Comparison of ENCODE assay signal across 8 cellular contexts in genomic region chr2:216692636-216693413, GRCh38. TPM values are rescaled to one million over a fixed set of nuclear protein-coding genes. Genes with fewer than 3 reads are reported as not detected.
DNase-seq lines count a peak whose midpoint lies in the region; ATAC-seq and TF ChIP-seq lines count a peak whose summit lies in the region.

No MANE protein-coding gene starts in this region.

- peaks cover 36% of the 10 kb centered on the region for H3K4me1 ChIP-seq in HEK293 (ENCODE audit: control insufficient read depth, insufficient read depth, low read length)
- H3K4me1 ChIP-seq in mesenchymal stem cell (ENCODE audit: control insufficient read depth, insufficient read depth, low read depth, low read length), result peaks cover 29% of the 10 kb centered on the region

- no peak overlapping the region for H3K18ac ChIP-seq in mesenchymal stem cell (ENCODE audit: low read depth in 1 of 2, low read length in 2 of 2)

- H3K36me3 ChIP-seq in BJ (ENCODE audit: control insufficient read depth, insufficient read depth, low read length) (peaks cover 8% of the 10 kb centered on the region), HEK293 (ENCODE audit: control insufficient read depth in 2 of 2, insufficient read depth in 1 of 2, low read length in 2 of 2) (peaks cover 0 to 9% of the 10 kb centered on the region in 2 experiments; a peak in 1 of 3 replicates), mesenchymal stem cell (ENCODE audit: control insufficient read depth in 1 of 2, insufficient read depth in 2 of 2, low read depth in 1 of 2, low read length in 2 of 2) (peaks cover 12 to 26% of the 10 kb centered on the region in 2 experiments)

- H3K27ac ChIP-seq in HEK293 (ENCODE audit: extremely low read depth, low read depth, low read length) (peak overlapping the region; percentile 92), mesenchymal stem cell (ENCODE audit: low read length, poor library complexity, severe bottlenecking) (peak overlapping the region; percentile 14)

- no peaks in the 10 kb centered on the region for H3K9me3 Mint-ChIP-seq in effector memory CD8-positive, alpha-beta T cell

- CTCF ChIA-PET in BJ (lab: Yijun Ruan, JAX) (interaction anchor here (0.9 to 2.3 kb wide), 6 partner anchors 83 to 1064 kb away, joined by 3 to 9 read pairs (median 5); no protein-coding TSS in a partner anchor), HEK293 (lab: Yijun Ruan, JAX) (interaction anchor here (0.7 to 2.3 kb wide), 4 partner anchors 11 to 455 kb away, joined by 3 to 10 read pairs (median 4); no protein-coding TSS in a partner anchor)

- no peaks in the 10 kb centered on the region for H3K36me3 Mint-ChIP-seq in effector memory CD8-positive, alpha-beta T cell (ENCODE audit: insufficient read depth)

- H3K27me3 ChIP-seq in BJ (ENCODE audit: control insufficient read depth, insufficient read depth, low read length), result no peaks in the 10 kb centered on the region
- H3K27me3 ChIP-seq in mesenchymal stem cell (ENCODE audit: control insufficient read depth in 1 of 2, insufficient read depth in 1 of 2, low read length in 2 of 2), result no peaks in the 10 kb centered on the region

- no peak overlapping the region for H2BK5ac ChIP-seq in mesenchymal stem cell (ENCODE audit: low read depth, low read length, poor library complexity, severe bottlenecking)

- H3K4me3 Mint-ChIP-seq in effector memory CD8-positive, alpha-beta T cell, result peak overlapping the region; percentile 80 to 83

- DNase-seq in BJ (ENCODE audit: low read depth) (no peak), NCI-H460 (ENCODE audit: extremely low read depth, low read depth) (peak; percentile 45), mesenchymal stem cell (peak; percentile 85)
- peak; percentile 31 to 42 for DNase-seq in activated CD8-positive, alpha-beta memory T cell treated with anti-CD3 and anti-CD28 coated beads for 4 hours (ENCODE audit: low read depth in 2 of 2)
- DNase-seq in effector memory CD8-positive, alpha-beta T cell, result peak in 2 of 3 experiments; percentile 6 to 23
- peak; percentile 27 for DNase-seq in stimulated activated CD8-positive, alpha-beta memory T cell treated with anti-CD3 and anti-CD28 coated beads, Interleukin-15, amount 100 ng/mL, for 1 hour (ENCODE audit: low read depth)

- WGBS in mesenchymal stem cell, result 0% methylated on average over 17 of the region's 28 CpGs

- POLR2A ChIA-PET in BJ (lab: Charles Lee), result interaction anchor here (0.8 to 1.0 kb wide), 3 partner anchors 8 to 1017 kb away, joined by 3 to 10 read pairs (median 6); no protein-coding TSS in a partner anchor
- POLR2A ChIA-PET in HEK293 (lab: Yijun Ruan, JAX), result interaction anchor here (1.1 to 1.4 kb wide), 3 partner anchors 10 to 1020 kb away, joined by 3 to 4 read pairs (median 3); partner anchors contain the start of gene RPL37A

- no peak overlapping the region for H3K4ac ChIP-seq in mesenchymal stem cell (ENCODE audit: low read depth in 1 of 2, low read length in 2 of 2)

- peak overlapping the region; percentile 95 for H3K9ac ChIP-seq in mesenchymal stem cell (ENCODE audit: low read length)

- no peak overlapping the region for H2BK120ac ChIP-seq in mesenchymal stem cell (ENCODE audit: low read depth, low read length)

- H3K27me3 Mint-ChIP-seq in effector memory CD8-positive, alpha-beta T cell, result peaks cover 48 to 73% of the 10 kb centered on the region in 2 donors

- no peak for TF ChIP-seq CTCF in BJ (IDR thresholded peaks at IDR 0.05; ENCODE audit: insufficient read depth, low read depth, low read length)
- no peak for TF ChIP-seq CTCF in HEK293 (tag by site-specific recombination; IDR thresholded peaks at IDR 0.05)

- H4K91ac ChIP-seq in mesenchymal stem cell (ENCODE audit: low read length), result no peak overlapping the region

- peak overlapping the region; percentile 75 for H3K4me2 ChIP-seq in mesenchymal stem cell (ENCODE audit: low read length, poor library complexity, severe bottlenecking)

- H3K79me1 ChIP-seq in mesenchymal stem cell (replicated peaks; ENCODE audit: low read length, poor library complexity, severe bottlenecking), result peaks cover 7% of the 10 kb centered on the region

- H2AFZ ChIP-seq in mesenchymal stem cell (ENCODE audit: low read depth, low read length), result peak overlapping the region; percentile 33

- H3K27ac Mint-ChIP-seq in effector memory CD8-positive, alpha-beta T cell, result no peak overlapping the region

- H4K8ac ChIP-seq in mesenchymal stem cell (ENCODE audit: low read length), result no peak overlapping the region

- H3K9me3 ChIP-seq in HEK293 (ENCODE audit: control insufficient read depth, insufficient read depth, low read depth, low read length), result no peaks in the 10 kb centered on the region
- H3K9me3 ChIP-seq in mesenchymal stem cell (ENCODE audit: control insufficient read depth, low read length), result no peaks in the 10 kb centered on the region

- peak; percentile 34 for ATAC-seq in effector memory CD8-positive, alpha-beta T cell (replicated peaks)
- ATAC-seq in HG02588 (IDR thresholded peaks at IDR 0.05; ENCODE audit: unreplicated experiment), result no peak

- no peak overlapping the region for H2BK12ac ChIP-seq in mesenchymal stem cell (ENCODE audit: low read length in 2 of 2)

- no peak overlapping the region for H2AK5ac ChIP-seq in mesenchymal stem cell (ENCODE audit: low read length, severe bottlenecking)

- no peak overlapping the region for H3K14ac ChIP-seq in mesenchymal stem cell (ENCODE audit: low read length in 2 of 2)

- H3K23ac ChIP-seq in mesenchymal stem cell (ENCODE audit: low read length in 2 of 2), result no peak overlapping the region

- H2BK15ac ChIP-seq in mesenchymal stem cell (ENCODE audit: low read depth, poor library complexity, severe bottlenecking), result no peak overlapping the region

- peak overlapping the region; percentile 75 for H3K4me3 ChIP-seq in BJ (ENCODE audit: low read depth, low read length)
- peak overlapping the region; percentile 56 for H3K4me3 ChIP-seq in HEK293 (ENCODE audit: low read depth, low read length)
- peak overlapping the region; percentile 51 to 89 for H3K4me3 ChIP-seq in mesenchymal stem cell (ENCODE audit: insufficient read depth in 1 of 2, low read depth in 1 of 2, low read length in 2 of 2)

- H3K4me1 Mint-ChIP-seq in effector memory CD8-positive, alpha-beta T cell (ENCODE audit: low read depth in 2 of 2), result peaks cover 25 to 43% of the 10 kb centered on the region in 2 donors

TF ChIP-seq in HEK293, 187 proteins besides CTCF, POLR2A, EP300 and RAD21 (continues in another document):
- peak; percentile 76; the same call in 1 of the 2 replicates for TF ChIP-seq ZNF362 (tag by site-specific recombination; IDR thresholded peaks at IDR 0.05)
- TF ChIP-seq ZSCAN23 (tag by site-specific recombination; IDR thresholded peaks at IDR 0.05), result no peak
- no peak for TF ChIP-seq HOXD13 (CRISPR knock-in tag; IDR thresholded peaks at IDR 0.05; ENCODE audit: borderline replicate concordance)
- TF ChIP-seq ZNF544 (tag by site-specific recombination; IDR thresholded peaks at IDR 0.05), result no peak
- TF ChIP-seq ZSCAN5A (tag by site-specific recombination; IDR thresholded peaks at IDR 0.05), result no peak
- TF ChIP-seq ZNF558 (tag by site-specific recombination; IDR thresholded peaks at IDR 0.05), result no peak
- TF ChIP-seq ZBTB49 (tag by site-specific recombination; IDR thresholded peaks at IDR 0.05; ENCODE audit: low read depth), result no peak

RNA-seq across cellular contexts. Expression of gene IGFBP5, which starts 2.5 kb away (rescaled TPM):
- polyA plus RNA-seq in BJ (2011; rRNA removed), result 882 and 1,060 TPM in 2 replicates
- polyA minus RNA-seq in BJ (2011; rRNA and poly(A)+ RNA removed), result 478 and 512 TPM in 2 replicates
- total RNA-seq in NCI-H460 (2014; rRNA removed; shearing (Covaris generic)), result 0.82 and 2.2 TPM in 2 replicates
- 0.05 and 0.39 TPM in 2 replicates for polyA plus RNA-seq in NCI-H460 (2014; cell fraction: nucleus; rRNA removed)
- 440 TPM for polyA plus RNA-seq in mesenchymal stem cell (2013, experiment 1 of 2)
- polyA plus RNA-seq in mesenchymal stem cell (2013, experiment 2 of 2), result 419 TPM

RNA-seq across cellular contexts. Expression of gene IGFBP2, which starts 59.6 kb away (rescaled TPM):
- polyA plus RNA-seq in BJ (2011; rRNA removed), result 122 and 142 TPM in 2 replicates
- polyA minus RNA-seq in BJ (2011; rRNA and poly(A)+ RNA removed), result 30.7 and 38.3 TPM in 2 replicates
- 245 and 294 TPM in 2 replicates for total RNA-seq in NCI-H460 (2014; rRNA removed; shearing (Covaris generic))
- polyA plus RNA-seq in NCI-H460 (2014; cell fraction: nucleus; rRNA removed), result 576 TPM in 2 replicates
- polyA plus RNA-seq in mesenchymal stem cell (2013, experiment 1 of 2), result 285 TPM
- 282 TPM for polyA plus RNA-seq in mesenchymal stem cell (2013, experiment 2 of 2)
